Comparison of ENCODE assay signal across 1 cellular context in the genomic region with DNA sequence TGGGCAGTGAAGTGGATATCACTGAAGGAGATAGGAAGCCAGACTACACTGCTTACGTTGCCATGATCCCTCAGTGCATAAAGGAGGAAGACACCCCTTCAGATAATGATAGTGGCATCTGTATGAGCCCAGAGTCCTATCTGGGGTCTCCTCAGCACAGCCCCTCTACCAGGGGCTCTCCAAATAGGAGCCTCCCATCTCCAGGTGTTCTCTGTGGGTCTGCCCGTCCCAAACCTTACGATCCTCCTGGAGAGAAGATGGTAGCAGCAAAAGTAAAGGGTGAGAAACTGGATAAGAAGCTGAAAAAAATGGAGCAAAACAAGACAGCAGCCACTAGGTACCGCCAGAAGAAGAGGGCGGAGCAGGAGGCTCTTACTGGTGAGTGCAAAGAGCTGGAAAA.
TF ChIP-seq lines count a peak whose summit lies in the region.

No MANE protein-coding gene starts in this region.

TF ChIP-seq in HepG2, 621 proteins besides CTCF, POLR2A, EP300 and RAD21:
- 0 out of 2 replicates have a peak, but pooled peaks have one; percentile 70 for TF ChIP-seq ZC3H4 (CRISPR knock-in tag; IDR thresholded peaks at IDR 0.05; ENCODE audit: borderline replicate concordance)
- TF ChIP-seq, protein P1, sequence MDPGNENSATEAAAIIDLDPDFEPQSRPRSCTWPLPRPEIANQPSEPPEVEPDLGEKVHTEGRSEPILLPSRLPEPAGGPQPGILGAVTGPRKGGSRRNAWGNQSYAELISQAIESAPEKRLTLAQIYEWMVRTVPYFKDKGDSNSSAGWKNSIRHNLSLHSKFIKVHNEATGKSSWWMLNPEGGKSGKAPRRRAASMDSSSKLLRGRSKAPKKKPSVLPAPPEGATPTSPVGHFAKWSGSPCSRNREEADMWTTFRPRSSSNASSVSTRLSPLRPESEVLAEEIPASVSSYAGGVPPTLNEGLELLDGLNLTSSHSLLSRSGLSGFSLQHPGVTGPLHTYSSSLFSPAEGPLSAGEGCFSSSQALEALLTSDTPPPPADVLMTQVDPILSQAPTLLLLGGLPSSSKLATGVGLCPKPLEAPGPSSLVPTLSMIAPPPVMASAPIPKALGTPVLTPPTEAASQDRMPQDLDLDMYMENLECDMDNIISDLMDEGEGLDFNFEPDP (CRISPR knock-in tag; conservative IDR thresholded peaks at IDR 0.05): 0 out of 2 replicates have a peak, but pooled peaks have one; percentile 32
